Comparison of ENCODE assay signal across 22 cellular contexts in genomic region chr1:241022366-241022765, GRCh38.
DNase-seq lines count a peak whose midpoint lies in the region; ATAC-seq and TF ChIP-seq lines count a peak whose summit lies in the region.
"Had no signal": no experiment of that assay in that cellular context is flagged by ENCODE, and none has a peak within 500 bp of the region (broad histone marks: within the 10 kb centered on the region; RNA-seq: fewer than 3 reads in every experiment).

No MANE protein-coding gene starts in this region.

- no peak overlapping the region for H3K4me2 ChIP-seq in SK-N-SH

- H3K9me3 ChIP-seq in right lobe of liver: no peaks in the 10 kb centered on the region
- H3K9me3 ChIP-seq in SK-N-SH: no peaks in the 10 kb centered on the region
- H3K9me3 ChIP-seq: Caco-2, Peyer's patch had no signal

- intact Hi-C loops in right lobe of liver (cut with DNase I): no loop called here

- H3K27me3 Mint-ChIP-seq in neural crest cell (ENCODE audit: low read depth): no peaks in the 10 kb centered on the region
- H3K27me3 Mint-ChIP-seq: CD4-positive, CD25-positive, alpha-beta regulatory T cell had no signal

- DNase-seq in ELR (ENCODE audit: low read depth): peak; percentile 54
- DNase-seq in HT1080 (ENCODE audit: low read depth): peak; percentile 66
- peak; percentile 6 for DNase-seq in RPMI7951 (ENCODE audit: low read depth)
- DNase-seq in neural crest cell (ENCODE audit: low read depth, low spot score): no peak
- no peak for DNase-seq in right lobe of liver
- DNase-seq in SK-N-SH: no peak
- no peak for DNase-seq in iPS-NIHi11 (ENCODE audit: low spot score)
- DNase-seq: Caco-2; CD4-positive, CD25-positive, alpha-beta regulatory T cell; DMS 273 treated with DMSO at 0.1 percent for 48 hours; DMS79 treated with DMSO at 0.1 percent for 48 hours; GDM1; NCI-H1105; NCI-H146; NCI-H2029 treated with DMSO at 0.1 percent for 48 hours; NCI-H2171; NCI-H345; NCI-H524; NCI-H774; Peyer's patch; Right ventricle myocardium superior had no signal

- WGBS in right lobe of liver (ENCODE audit: insufficient coverage, low coverage, low lambda C conversion rate, missing lambda C conversion rate): 62% methylated on average over 4 of the region's 4 CpGs
- WGBS in SK-N-SH (ENCODE audit: low lambda C conversion rate): 54% methylated on average over 4 of the region's 4 CpGs

- H3K27ac ChIP-seq in right lobe of liver: no peak overlapping the region
- no peak overlapping the region for H3K27ac ChIP-seq in SK-N-SH (ENCODE audit: low read depth in 2 of 2, low read length in 1 of 2)
- H3K27ac ChIP-seq: Peyer's patch had no signal

- no peaks in the 10 kb centered on the region for H3K27me3 ChIP-seq in right lobe of liver
- no peaks in the 10 kb centered on the region for H3K27me3 ChIP-seq in SK-N-SH (ENCODE audit: insufficient read depth)
- H3K27me3 ChIP-seq: Peyer's patch had no signal

- H2AFZ ChIP-seq in SK-N-SH (ENCODE audit: low read depth): no peak overlapping the region

- POLR2A ChIA-PET in SK-N-SH (lab: Yijun Ruan, JAX): no interaction called here

- no peak for TF ChIP-seq POLR2A in right lobe of liver (IDR thresholded peaks at IDR 0.05)

- H3K9me3 Mint-ChIP-seq in neural crest cell: peaks cover 8% of the 10 kb centered on the region

- H3K36me3 Mint-ChIP-seq in neural crest cell (ENCODE audit: low read depth): no peaks in the 10 kb centered on the region
- H3K36me3 Mint-ChIP-seq: CD4-positive, CD25-positive, alpha-beta regulatory T cell had no signal

- H3K9ac ChIP-seq in SK-N-SH: no peak overlapping the region

- no peaks in the 10 kb centered on the region for H3K79me2 ChIP-seq in SK-N-SH (ENCODE audit: insufficient read depth)

- no peaks in the 10 kb centered on the region for H3K36me3 ChIP-seq in right lobe of liver
- H3K36me3 ChIP-seq in SK-N-SH (replicated peaks in 1 of 2; ENCODE audit: control insufficient read depth in 1 of 2, insufficient read depth in 2 of 2, low read length in 1 of 2): no peaks in the 10 kb centered on the region
- H3K36me3 ChIP-seq: Peyer's patch had no signal

- H3K27ac Mint-ChIP-seq in neural crest cell (ENCODE audit: unreplicated experiment): peak overlapping the region; percentile 21
- H3K27ac Mint-ChIP-seq: CD4-positive, CD25-positive, alpha-beta regulatory T cell had no signal

- H3K4me1 Mint-ChIP-seq in neural crest cell: no peaks in the 10 kb centered on the region
- H3K4me1 Mint-ChIP-seq: CD4-positive, CD25-positive, alpha-beta regulatory T cell had no signal

- H4K20me1 ChIP-seq in SK-N-SH (ENCODE audit: insufficient read depth): no peaks in the 10 kb centered on the region

- no peak overlapping the region for H3K4me3 ChIP-seq in right lobe of liver
- no peak overlapping the region for H3K4me3 ChIP-seq in SK-N-SH (ENCODE audit: low read depth in 2 of 2, low read length in 1 of 2)
- H3K4me3 ChIP-seq: K562, Peyer's patch had no signal

- H3K4me1 ChIP-seq in right lobe of liver (no peaks in the 10 kb centered on the region), SK-N-SH (ENCODE audit: control insufficient read depth in 1 of 2, insufficient read depth in 2 of 2, low read depth in 1 of 2, low read length in 1 of 2) (no peaks in the 10 kb centered on the region)
- H3K4me1 ChIP-seq: Caco-2, Peyer's patch had no signal

- no peak for TF ChIP-seq CTCF in neural crest cell (conservative IDR thresholded peaks at IDR 0.05)
- no peak for TF ChIP-seq CTCF in right lobe of liver (IDR thresholded peaks at IDR 0.05)
- no peak for TF ChIP-seq CTCF in SK-N-SH (IDR thresholded peaks at IDR 0.05)

- H3K4me3 Mint-ChIP-seq in neural crest cell: no peak overlapping the region
- H3K4me3 Mint-ChIP-seq: CD4-positive, CD25-positive, alpha-beta regulatory T cell had no signal

- no peak for TF ChIP-seq EP300 in SK-N-SH (IDR thresholded peaks at IDR 0.05; ENCODE audit: borderline replicate concordance in 1 of 2, low read depth in 1 of 2, low read length in 1 of 2)

- no peak for ATAC-seq in right lobe of liver
- ATAC-seq: K562 had no signal

- CTCF ChIA-PET in SK-N-SH (lab: Yijun Ruan, JAX): interaction anchor here (0.7 kb wide), 1 partner anchor 1696 kb away, joined by 3 read pairs; no protein-coding TSS in a partner anchor

- TF ChIP-seq RAD21 in SK-N-SH (IDR thresholded peaks at IDR 0.05; ENCODE audit: low read length): no peak

- H3F3A ChIP-seq in SK-N-SH (replicated peaks; ENCODE audit: insufficient read depth): no peaks in the 10 kb centered on the region

- H3K9me2 ChIP-seq in SK-N-SH: no peaks in the 10 kb centered on the region

TF ChIP-seq in SK-N-SH, 30 proteins besides CTCF, POLR2A, EP300 and RAD21:
- no peak for TF ChIP-seq FOSL2 (IDR thresholded peaks at IDR 0.05; ENCODE audit: borderline replicate concordance, low read depth)

Comparison
In these comparisons a context has a peak if more than half of its experiments do, and no peak if none do; other contexts are left out.
1. DNase-seq: peak in ELR (single experiment), HT1080 (single experiment) and RPMI7951 (single experiment); none in neural crest cell (single experiment), right lobe of liver (0 of 3), SK-N-SH (single experiment) and iPS-NIHi11 (single experiment).